ENCODE assay signal across 32 cellular contexts in genomic region chr2:130313812-130314334, GRCh38.
"Had no signal": no experiment of that assay in that cellular context is flagged by ENCODE, and none has a peak within 500 bp of the region (broad histone marks: within the 10 kb centered on the region; RNA-seq: fewer than 3 reads in every experiment).

No MANE protein-coding gene starts in this region.

- H3K9me3 Mint-ChIP-seq: activated CD4-positive, alpha-beta T cell treated with anti-CD3 and anti-CD28 coated beads, Interleukin-2, amount 10 ng/mL, durations not matched to agents 7 days and 5 days; activated CD8-positive, alpha-beta T cell treated with anti-CD3 and anti-CD28 coated beads for 36 hours; activated T-cell treated with anti-CD3 and anti-CD28 coated beads, Interleukin-2, amount 50 U/mL, for 4 hours; activated T-helper 17 cell treated with anti-CD3 and anti-CD28 coated beads, Interleukin-2, amount 50 U/mL, for 72 hours; central memory CD8-positive, alpha-beta T cell; dendritic cell treated with granulocyte-macrophage colony-stimulating factor and Interleukin-4, amounts not matched to agents 40 ng/mL and 50 ng/mL, for 4 days; endodermal cell; T-helper 2 cell treated with Interferon-gamma antibody and Interleukin-4, amounts not matched to agents 5 μg/mL and 100 μg/mL, for 36 hours had no signal

- H3K36me3 ChIP-seq: brain microvascular endothelial cell, heart left ventricle, WERI-Rb-1 had no signal

- H3K27ac Mint-ChIP-seq: activated CD4-positive, alpha-beta T cell treated with anti-CD3 and anti-CD28 coated beads for 36 hours; activated CD4-positive, alpha-beta T cell treated with anti-CD3 and anti-CD28 coated beads, Interleukin-2, amount 10 ng/mL, durations not matched to agents 7 days and 5 days; activated CD8-positive, alpha-beta T cell treated with anti-CD3 and anti-CD28 coated beads for 36 hours; activated naive CD8-positive, alpha-beta T cell; activated T-helper 17 cell treated with anti-CD3 and anti-CD28 coated beads, Interleukin-2, amount 50 U/mL, for 72 hours; dendritic cell treated with granulocyte-macrophage colony-stimulating factor and Interleukin-4, amounts not matched to agents 40 ng/mL and 50 ng/mL, for 4 days; endodermal cell; T-helper 17 cell; T-helper 2 cell treated with Interferon-gamma antibody and Interleukin-4, amounts not matched to agents 5 μg/mL and 100 μg/mL, for 36 hours had no signal

- H3K4me3 Mint-ChIP-seq: activated CD4-positive, alpha-beta T cell treated with anti-CD3 and anti-CD28 coated beads for 36 hours; activated CD4-positive, alpha-beta T cell treated with anti-CD3 and anti-CD28 coated beads, Interleukin-2, amount 10 ng/mL, durations not matched to agents 7 days and 5 days; activated CD8-positive, alpha-beta T cell treated with anti-CD3 and anti-CD28 coated beads for 36 hours; activated naive CD8-positive, alpha-beta T cell; activated T-cell treated with anti-CD3 and anti-CD28 coated beads, Interleukin-2, amount 50 U/mL, for 4 hours; activated T-helper 17 cell treated with anti-CD3 and anti-CD28 coated beads, Interleukin-2, amount 50 U/mL, for 72 hours; central memory CD8-positive, alpha-beta T cell; dendritic cell treated with granulocyte-macrophage colony-stimulating factor and Interleukin-4, amounts not matched to agents 40 ng/mL and 50 ng/mL, for 4 days; endodermal cell; T-helper 17 cell; T-helper 2 cell treated with Interferon-gamma antibody and Interleukin-4, amounts not matched to agents 5 μg/mL and 100 μg/mL, for 36 hours had no signal

- H3K9me3 ChIP-seq: heart left ventricle had no signal

- H3K4me3 ChIP-seq: coronary artery, dorsolateral prefrontal cortex, heart left ventricle had no signal

- H3K36me3 Mint-ChIP-seq: activated naive CD8-positive, alpha-beta T cell had no signal

- H3K4me1 Mint-ChIP-seq: activated CD4-positive, alpha-beta T cell treated with anti-CD3 and anti-CD28 coated beads for 36 hours; activated CD4-positive, alpha-beta T cell treated with anti-CD3 and anti-CD28 coated beads, Interleukin-2, amount 10 ng/mL, durations not matched to agents 7 days and 5 days; activated T-helper 17 cell treated with anti-CD3 and anti-CD28 coated beads, Interleukin-2, amount 50 U/mL, for 72 hours; central memory CD8-positive, alpha-beta T cell; endodermal cell; T-helper 17 cell had no signal

- ATAC-seq: activated CD4-positive, alpha-beta T cell treated with anti-CD3 and anti-CD28 coated beads for 36 hours; activated CD8-positive, alpha-beta T cell treated with anti-CD3 and anti-CD28 coated beads for 36 hours; activated T-cell treated with anti-CD3 and anti-CD28 coated beads, Interleukin-2, amount 50 U/mL, for 4 hours; activated T-helper 17 cell treated with anti-CD3 and anti-CD28 coated beads, Interleukin-2, amount 50 U/mL, for 72 hours; esophagus mucosa; heart left ventricle; T-helper 17 cell had no signal

- DNase-seq: activated CD4-positive, alpha-beta T cell treated with anti-CD3 and anti-CD28 coated beads for 36 hours; activated CD4-positive, alpha-beta T cell treated with anti-CD3 and anti-CD28 coated beads, Interleukin-2, amount 10 ng/mL, durations not matched to agents 7 days and 5 days; activated CD4-positive, alpha-beta T cell treated with anti-CD3 and anti-CD28 coated beads, Interleukin-2, amount 50 U/mL, for 4 hours; activated CD4-positive, CD25-positive, alpha-beta regulatory T cell; activated CD4-positive, CD25-positive, alpha-beta regulatory T cell treated with anti-CD3 and anti-CD28 coated beads, Interleukin-2, amount 50 U/mL, for 72 hours; activated CD8-positive, alpha-beta memory T cell treated with anti-CD3 and anti-CD28 coated beads for 24 hours; activated CD8-positive, alpha-beta T cell treated with anti-CD3 and anti-CD28 coated beads for 36 hours; activated effector memory CD4-positive, alpha-beta T cell treated with Interleukin-2 at 50 U/mL for 16 hours; activated gamma-delta T cell treated with Interleukin-2 at 50 U/mL for 16 hours; activated naive CD4-positive, alpha-beta T cell treated with anti-CD3 and anti-CD28 coated beads, Interleukin-2, amount 50 U/mL, for 16 hours; activated naive CD4-positive, alpha-beta T cell treated with Interleukin-2 at 50 U/mL for 16 hours; activated T-cell treated with anti-CD3 and anti-CD28 coated beads, Interleukin-2, amount 50 U/mL, for 4 hours; amniotic stem cell; anterior cingulate cortex; brain microvascular endothelial cell; dorsolateral prefrontal cortex; effector memory CD4-positive, alpha-beta T cell; endodermal cell; foreskin fibroblast; glutamatergic neuron; heart left ventricle; T-helper 1 cell; T-helper 17 cell; T1000; WERI-Rb-1 had no signal

- H3K27me3 Mint-ChIP-seq: activated CD4-positive, alpha-beta T cell treated with anti-CD3 and anti-CD28 coated beads for 36 hours; activated CD4-positive, alpha-beta T cell treated with anti-CD3 and anti-CD28 coated beads, Interleukin-2, amount 10 ng/mL, durations not matched to agents 7 days and 5 days; dendritic cell treated with granulocyte-macrophage colony-stimulating factor and Interleukin-4, amounts not matched to agents 40 ng/mL and 50 ng/mL, for 4 days had no signal

- H3K27me3 ChIP-seq: brain microvascular endothelial cell, heart left ventricle had no signal

- H3K27ac ChIP-seq: brain microvascular endothelial cell, coronary artery, dorsolateral prefrontal cortex, heart left ventricle, WERI-Rb-1 had no signal
